Comparison of ENCODE assay signal across 29 cellular contexts in the genomic region with DNA sequence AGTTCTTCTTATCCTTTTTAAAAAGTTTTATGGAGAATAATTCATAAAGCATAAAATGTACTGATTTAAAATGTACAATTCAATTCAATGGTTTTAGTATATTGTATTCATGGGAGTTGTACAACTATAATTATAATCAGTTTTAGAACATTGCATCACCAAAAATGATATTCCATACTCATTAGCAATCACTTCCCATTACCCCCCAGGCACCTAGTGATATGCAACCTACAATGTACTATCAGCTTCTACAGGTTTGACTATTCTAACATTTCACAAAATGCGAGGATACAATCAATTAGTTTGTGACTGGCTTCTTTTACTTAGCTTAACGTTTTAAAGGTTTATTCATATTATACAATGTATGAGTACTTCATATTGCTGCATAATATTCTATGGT. TPM values are rescaled to one million over a fixed set of nuclear protein-coding genes. Genes with fewer than 3 reads are reported as not detected.
"Had no signal": no experiment of that assay in that cellular context is flagged by ENCODE, and none has a peak within 500 bp of the region (broad histone marks: within the 10 kb centered on the region; RNA-seq: fewer than 3 reads in every experiment).

No MANE protein-coding gene starts in this region.

- H3K36me3 Mint-ChIP-seq: activated CD8-positive, alpha-beta memory T cell treated with anti-CD3 and anti-CD28 coated beads, Interleukin-2, amount 10 ng/mL, durations not matched to agents 7 days and 5 days; activated naive CD4-positive, alpha-beta T cell treated with anti-CD3 and anti-CD28 coated beads, Interleukin-2, amount 50 U/mL, for 72 hours; IgD-negative memory B cell had no signal

- H3K36me3 ChIP-seq: brain microvascular endothelial cell had no signal

- H3K4me3 Mint-ChIP-seq: activated CD8-positive, alpha-beta memory T cell treated with anti-CD3 and anti-CD28 coated beads, Interleukin-2, amount 10 ng/mL, durations not matched to agents 7 days and 5 days; activated CD8-positive, alpha-beta T cell treated with anti-CD3 and anti-CD28 coated beads, Interleukin-2, amount 10 ng/mL, durations not matched to agents 7 days and 5 days; activated naive CD8-positive, alpha-beta T cell treated with anti-CD3 and anti-CD28 coated beads, Interleukin-2, amount 50 U/mL, for 24 hours; activated T-cell treated with anti-CD3 and anti-CD28 coated beads, Interleukin-2, amount 50 U/mL, for 24 hours; activated T-helper 1 cell treated with anti-CD3 and anti-CD28 coated beads, Interleukin-12 subunit alpha, Interleukin-12 subunit beta, Interleukin-2, Interleukin-4 antibody, amounts not matched to agents 30 ng/mL and 10 ng/mL and 1 ng/mL, durations not matched to agents 14 hours and 24 hours and 36 hours; IgD-negative memory B cell; T-helper 1 cell treated with Interleukin-12 subunit alpha and Interleukin-12 subunit beta and Interleukin-4 antibody, amounts not matched to agents 30 μg/mL and 1 μg/mL, for 36 hours had no signal

- H3K27me3 ChIP-seq: brain microvascular endothelial cell had no signal

- H3K27ac ChIP-seq: brain microvascular endothelial cell had no signal

- ATAC-seq: activated CD4-positive, CD25-positive, alpha-beta regulatory T cell treated with anti-CD3 and anti-CD28 coated beads, Interleukin-2, amount 50 U/mL, for 24 hours; activated CD8-positive, alpha-beta memory T cell treated with anti-CD3 and anti-CD28 coated beads, Interleukin-2, amount 10 ng/mL, durations not matched to agents 7 days and 5 days; activated CD8-positive, alpha-beta T cell treated with anti-CD3 and anti-CD28 coated beads, Interleukin-2, amount 10 ng/mL, durations not matched to agents 7 days and 5 days; activated naive CD4-positive, alpha-beta T cell treated with anti-CD3 and anti-CD28 coated beads, Interleukin-2, amount 50 U/mL, for 72 hours; activated naive CD8-positive, alpha-beta T cell treated with anti-CD3 and anti-CD28 coated beads, Interleukin-2, amount 50 U/mL, for 24 hours; Panc1 had no signal

- H3K9me3 Mint-ChIP-seq: activated naive CD4-positive, alpha-beta T cell treated with anti-CD3 and anti-CD28 coated beads, Interleukin-2, amount 50 U/mL, for 72 hours; activated naive CD8-positive, alpha-beta T cell treated with anti-CD3 and anti-CD28 coated beads, Interleukin-2, amount 50 U/mL, for 24 hours; activated T-cell treated with anti-CD3 and anti-CD28 coated beads, Interleukin-2, amount 50 U/mL, for 24 hours; activated T-helper 1 cell treated with anti-CD3 and anti-CD28 coated beads, Interleukin-12 subunit alpha, Interleukin-12 subunit beta, Interleukin-2, Interleukin-4 antibody, amounts not matched to agents 30 ng/mL and 10 ng/mL and 1 ng/mL, durations not matched to agents 14 hours and 24 hours and 36 hours; IgD-negative memory B cell; T-helper 1 cell treated with Interleukin-12 subunit alpha and Interleukin-12 subunit beta and Interleukin-4 antibody, amounts not matched to agents 30 μg/mL and 1 μg/mL, for 36 hours had no signal

- H3K27me3 Mint-ChIP-seq: activated CD8-positive, alpha-beta memory T cell treated with anti-CD3 and anti-CD28 coated beads, Interleukin-2, amount 10 ng/mL, durations not matched to agents 7 days and 5 days; activated naive CD8-positive, alpha-beta T cell treated with anti-CD3 and anti-CD28 coated beads, Interleukin-2, amount 50 U/mL, for 24 hours; activated T-cell treated with anti-CD3 and anti-CD28 coated beads, Interleukin-2, amount 50 U/mL, for 24 hours; IgD-negative memory B cell had no signal

- H3K27ac Mint-ChIP-seq: activated CD8-positive, alpha-beta memory T cell treated with anti-CD3 and anti-CD28 coated beads, Interleukin-2, amount 10 ng/mL, durations not matched to agents 7 days and 5 days; activated CD8-positive, alpha-beta T cell treated with anti-CD3 and anti-CD28 coated beads, Interleukin-2, amount 10 ng/mL, durations not matched to agents 7 days and 5 days; activated naive CD4-positive, alpha-beta T cell treated with anti-CD3 and anti-CD28 coated beads, Interleukin-2, amount 50 U/mL, for 72 hours; activated naive CD8-positive, alpha-beta T cell treated with anti-CD3 and anti-CD28 coated beads, Interleukin-2, amount 50 U/mL, for 24 hours; activated T-cell treated with anti-CD3 and anti-CD28 coated beads, Interleukin-2, amount 50 U/mL, for 24 hours; activated T-helper 1 cell treated with anti-CD3 and anti-CD28 coated beads, Interleukin-12 subunit alpha, Interleukin-12 subunit beta, Interleukin-2, Interleukin-4 antibody, amounts not matched to agents 30 ng/mL and 10 ng/mL and 1 ng/mL, durations not matched to agents 14 hours and 24 hours and 36 hours; IgD-negative memory B cell; T-helper 1 cell treated with Interleukin-12 subunit alpha and Interleukin-12 subunit beta and Interleukin-4 antibody, amounts not matched to agents 30 μg/mL and 1 μg/mL, for 36 hours had no signal

- H3K4me1 Mint-ChIP-seq: activated CD8-positive, alpha-beta memory T cell treated with anti-CD3 and anti-CD28 coated beads, Interleukin-2, amount 10 ng/mL, durations not matched to agents 7 days and 5 days; activated naive CD8-positive, alpha-beta T cell treated with anti-CD3 and anti-CD28 coated beads, Interleukin-2, amount 50 U/mL, for 24 hours; IgD-negative memory B cell had no signal

- DNase-seq: activated CD4-positive, alpha-beta T cell treated with anti-CD3 and anti-CD28 coated beads for 4 hours; activated CD4-positive, alpha-beta T cell treated with anti-CD3 and anti-CD28 coated beads, Interleukin-2, amount 50 U/mL, for 4 hours; activated CD8-positive, alpha-beta memory T cell treated with anti-CD3 and anti-CD28 coated beads, Interleukin-2, amount 10 ng/mL, durations not matched to agents 7 days and 5 days; activated CD8-positive, alpha-beta T cell treated with anti-CD3 and anti-CD28 coated beads, Interleukin-2, amount 10 ng/mL, durations not matched to agents 7 days and 5 days; activated effector memory CD4-positive, alpha-beta T cell treated with anti-CD3 and anti-CD28 coated beads, Interleukin-2, amount 50 U/mL, for 16 hours; activated naive CD4-positive, alpha-beta T cell treated with Interleukin-2 at 50 U/mL for 16 hours; activated naive CD8-positive, alpha-beta T cell treated with anti-CD3 and anti-CD28 coated beads, Interleukin-2, amount 50 U/mL, for 24 hours; activated T-cell treated with anti-CD3 and anti-CD28 coated beads, Interleukin-2, amount 50 U/mL, for 24 hours; amniotic stem cell; brain microvascular endothelial cell; KG1; NCI-H1092; NCI-H1417; NCI-H1930; NCI-H2171 treated with DMSO at 0.1 percent for 48 hours; NCI-H510A; NCI-H69; NK-92 treated with Interleukin-12 subunit alpha and Interleukin-12 subunit beta, amount 100 ng/mL, for 24 hours; OCI-M1; RPMI8226; SHP77 had no signal

RNA-seq across cellular contexts. Expression of gene USP9Y, which starts 49.9 kb away (rescaled TPM):
- total RNA-seq: cardiac septum, SK-MEL-5 had no signal
- polyA plus RNA-seq: IgD-negative memory B cell had no signal
